Comparison of ENCODE assay signal across 13 cellular contexts in the genomic region with DNA sequence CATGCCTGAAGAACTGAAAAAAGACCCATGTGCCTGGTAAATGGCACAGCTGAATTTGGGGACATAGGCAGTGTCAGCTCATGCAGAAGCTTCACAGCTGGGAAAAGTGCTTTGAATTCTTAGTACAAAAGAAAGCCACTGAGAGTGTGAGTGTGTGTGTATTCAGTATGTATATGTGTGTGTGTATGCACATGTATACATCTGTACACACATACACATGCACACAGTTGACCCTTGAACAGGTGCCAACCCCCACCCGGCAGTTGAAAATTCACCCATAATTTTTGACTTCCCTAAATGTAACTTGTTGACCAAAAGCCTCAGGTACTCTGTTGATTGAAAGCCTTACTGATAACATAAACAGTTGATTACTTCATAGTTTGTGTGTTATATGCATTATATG. TPM values are rescaled to one million over a fixed set of nuclear protein-coding genes. Genes with fewer than 3 reads are reported as not detected.
DNase-seq lines count a peak whose midpoint lies in the region; ATAC-seq, FAIRE-seq and TF ChIP-seq lines count a peak whose summit lies in the region.
"Had no signal": no experiment of that assay in that cellular context is flagged by ENCODE, and none has a peak within 500 bp of the region (broad histone marks: within the 10 kb centered on the region; RNA-seq: fewer than 3 reads in every experiment).

No MANE protein-coding gene starts in this region.

- CTCF ChIA-PET in A549 (lab: Yijun Ruan, JAX) = interaction anchor here (1.1 to 5.8 kb wide), 3 partner anchors 21 to 281 kb away, joined by 3 to 57 read pairs (median 7); no protein-coding TSS in a partner anchor

- TF ChIP-seq POLR2A in A549 (IDR thresholded peaks at IDR 0.05; ENCODE audit: low read length) = no peak

- in situ Hi-C loops in Caki2 (cut with HindIII; ENCODE audit: low pct_unique_long_range_greater_than_20kb, low sequenced_read_pairs) = no loop called here

- H3K4me3 ChIP-seq in A549 = no peak overlapping the region; the same call in 2 of the 3 replicates
- H3K4me3 ChIP-seq in SJSA1 = no peak overlapping the region
- no peak overlapping the region for H3K4me3 ChIP-seq in fibroblast of lung (replicated peaks in 1 of 4; ENCODE audit: control extremely low read depth in 1 of 4, insufficient read depth in 1 of 4, low read depth in 3 of 4, low read length in 4 of 4)

- H3K4me1 ChIP-seq in A549 (peaks cover 21% of the 10 kb centered on the region), SJSA1 (replicated peaks) (peaks cover 25% of the 10 kb centered on the region), fibroblast of lung (ENCODE audit: control insufficient read depth, extremely low read depth, insufficient read depth, low read length) (peaks cover 8% of the 10 kb centered on the region)

- H3K9ac ChIP-seq in fibroblast of lung (ENCODE audit: insufficient read depth, low read length) = no peak overlapping the region

- H3K36me3 ChIP-seq in SJSA1 = no peaks in the 10 kb centered on the region
- H3K36me3 ChIP-seq in fibroblast of lung (ENCODE audit: control insufficient read depth, insufficient read depth, low read length) = no peaks in the 10 kb centered on the region
- H3K36me3 ChIP-seq: thoracic aorta had no signal

- no peaks in the 10 kb centered on the region for H3K27me3 ChIP-seq in SJSA1 (replicated peaks)
- H3K27me3 ChIP-seq in fibroblast of lung (ENCODE audit: control insufficient read depth, insufficient read depth, low read length) = no peaks in the 10 kb centered on the region

- no peak for FAIRE-seq in A549 (lab: Jason Lieb, UNC)

- H3K4me2 ChIP-seq in A549 (peak overlapping the region; percentile 67), fibroblast of lung (ENCODE audit: extremely low read depth, insufficient read depth, low read length) (no peak overlapping the region)

- DNase-seq in A549 (ENCODE audit: low read depth in 1 of 2, low spot score in 1 of 2) (no peak), Caki2 (ENCODE audit: low read depth) (peak; percentile 19), SJSA1 (ENCODE audit: low read depth in 1 of 2, low spot score in 2 of 2) (peak; percentile 5 to 16), fibroblast of lung (ENCODE audit: low read depth in 2 of 2) (no peak), SHP77 treated with DMSO at 0.1 percent for 48 hours (lab: John Stamatoyannopoulos, UW) (no peak), GM19240 (ENCODE audit: insufficient read length, low spot score) (no peak), dedifferentiated amniotic fluid mesenchymal stem cell (ENCODE audit: extremely low spot score) (no peak)
- no peak for DNase-seq in effector CD4-positive, alpha-beta T cell
- DNase-seq: DMS79, foreskin melanocyte, mesendoderm, NCI-H345 had no signal

- ATAC-seq in A549 = no peak

- TF ChIP-seq EP300 in A549 (IDR thresholded peaks at IDR 0.05) = no peak

- H3K79me2 ChIP-seq in fibroblast of lung (ENCODE audit: control insufficient read depth, insufficient read depth, low read length) = no peaks in the 10 kb centered on the region

- TF ChIP-seq CTCF in A549 (IDR thresholded peaks at IDR 0.05) (no peak), fibroblast of lung (conservative IDR thresholded peaks at IDR 0.05 in 1 of 2, IDR thresholded peaks at IDR 0.05 in 1 of 2; ENCODE audit: low read depth in 1 of 2, low read length in 2 of 2) (no peak)

- TF ChIP-seq RAD21 in A549 (conservative IDR thresholded peaks at IDR 0.05 in 1 of 2, IDR thresholded peaks at IDR 0.05 in 1 of 2) = no peak

- WGBS in A549 (ENCODE audit: missing lambda C conversion rate) = 71% methylated on average over 1 of the region's 1 CpG

- POLR2A ChIA-PET in A549 (lab: Yijun Ruan, JAX) = no interaction called here

- H3K9me3 ChIP-seq in A549 (no peaks in the 10 kb centered on the region), SJSA1 (replicated peaks) (no peaks in the 10 kb centered on the region), fibroblast of lung (ENCODE audit: control insufficient read depth, insufficient read depth, low read depth, low read length) (no peaks in the 10 kb centered on the region)
- H3K9me3 ChIP-seq: thoracic aorta had no signal

- no peaks in the 10 kb centered on the region for H4K20me1 ChIP-seq in fibroblast of lung (ENCODE audit: control insufficient read depth, extremely low read depth, insufficient read depth, low read length)

- H2AFZ ChIP-seq in fibroblast of lung (ENCODE audit: low read length) = no peak overlapping the region

- peak overlapping the region; percentile 74 to 91 for H3K27ac ChIP-seq in A549
- peak overlapping the region; percentile 88 for H3K27ac ChIP-seq in SJSA1
- H3K27ac ChIP-seq in fibroblast of lung (ENCODE audit: insufficient read depth, low read length) = peak overlapping the region; percentile 78

TF ChIP-seq in A549, 52 proteins besides CTCF, POLR2A, EP300 and RAD21:
- TF ChIP-seq GATA3 (IDR thresholded peaks at IDR 0.05; ENCODE audit: borderline replicate concordance) (no peak), HOXB13 (CRISPR knock-in tag; IDR thresholded peaks at IDR 0.05; ENCODE audit: low read depth) (no peak), KDM1A (IDR thresholded peaks at IDR 0.05; ENCODE audit: low read depth) (no peak), TP53 (CRISPR knock-in tag; IDR thresholded peaks at IDR 0.05) (no peak), POLR2AphosphoS2 (conservative IDR thresholded peaks at IDR 0.05; ENCODE audit: low read length) (no peak), MAZ (IDR thresholded peaks at IDR 0.05; ENCODE audit: borderline replicate concordance, low read depth, low read length) (no peak), CEBPB (IDR thresholded peaks at IDR 0.05) (no peak), RCOR1 (IDR thresholded peaks at IDR 0.05; ENCODE audit: low read depth, low read length) (no peak), NFE2L2 (conservative IDR thresholded peaks at IDR 0.05; ENCODE audit: low read length) (no peak), NPAS2 (CRISPR knock-in tag; IDR thresholded peaks at IDR 0.05; ENCODE audit: borderline replicate concordance) (no peak), CHD4 (IDR thresholded peaks at IDR 0.05; ENCODE audit: borderline replicate concordance) (no peak), PHF8 (IDR thresholded peaks at IDR 0.05; ENCODE audit: borderline replicate concordance, low read depth) (no peak)
- TF ChIP-seq, protein P1, sequence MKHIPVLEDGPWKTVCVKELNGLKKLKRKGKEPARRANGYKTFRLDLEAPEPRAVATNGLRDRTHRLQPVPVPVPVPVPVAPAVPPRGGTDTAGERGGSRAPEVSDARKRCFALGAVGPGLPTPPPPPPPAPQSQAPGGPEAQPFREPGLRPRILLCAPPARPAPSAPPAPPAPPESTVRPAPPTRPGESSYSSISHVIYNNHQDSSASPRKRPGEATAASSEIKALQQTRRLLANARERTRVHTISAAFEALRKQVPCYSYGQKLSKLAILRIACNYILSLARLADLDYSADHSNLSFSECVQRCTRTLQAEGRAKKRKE (CRISPR knock-in tag; IDR thresholded peaks at IDR 0.05; ENCODE audit: low read depth) = no peak
- TF ChIP-seq, protein P2, sequence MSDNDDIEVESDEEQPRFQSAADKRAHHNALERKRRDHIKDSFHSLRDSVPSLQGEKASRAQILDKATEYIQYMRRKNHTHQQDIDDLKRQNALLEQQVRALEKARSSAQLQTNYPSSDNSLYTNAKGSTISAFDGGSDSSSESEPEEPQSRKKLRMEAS (IDR thresholded peaks at IDR 0.05) = no peak
- TF ChIP-seq, protein P3, sequence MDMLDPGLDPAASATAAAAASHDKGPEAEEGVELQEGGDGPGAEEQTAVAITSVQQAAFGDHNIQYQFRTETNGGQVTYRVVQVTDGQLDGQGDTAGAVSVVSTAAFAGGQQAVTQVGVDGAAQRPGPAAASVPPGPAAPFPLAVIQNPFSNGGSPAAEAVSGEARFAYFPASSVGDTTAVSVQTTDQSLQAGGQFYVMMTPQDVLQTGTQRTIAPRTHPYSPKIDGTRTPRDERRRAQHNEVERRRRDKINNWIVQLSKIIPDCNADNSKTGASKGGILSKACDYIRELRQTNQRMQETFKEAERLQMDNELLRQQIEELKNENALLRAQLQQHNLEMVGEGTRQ (IDR thresholded peaks at IDR 0.05) = no peak
- TF ChIP-seq, protein P4, sequence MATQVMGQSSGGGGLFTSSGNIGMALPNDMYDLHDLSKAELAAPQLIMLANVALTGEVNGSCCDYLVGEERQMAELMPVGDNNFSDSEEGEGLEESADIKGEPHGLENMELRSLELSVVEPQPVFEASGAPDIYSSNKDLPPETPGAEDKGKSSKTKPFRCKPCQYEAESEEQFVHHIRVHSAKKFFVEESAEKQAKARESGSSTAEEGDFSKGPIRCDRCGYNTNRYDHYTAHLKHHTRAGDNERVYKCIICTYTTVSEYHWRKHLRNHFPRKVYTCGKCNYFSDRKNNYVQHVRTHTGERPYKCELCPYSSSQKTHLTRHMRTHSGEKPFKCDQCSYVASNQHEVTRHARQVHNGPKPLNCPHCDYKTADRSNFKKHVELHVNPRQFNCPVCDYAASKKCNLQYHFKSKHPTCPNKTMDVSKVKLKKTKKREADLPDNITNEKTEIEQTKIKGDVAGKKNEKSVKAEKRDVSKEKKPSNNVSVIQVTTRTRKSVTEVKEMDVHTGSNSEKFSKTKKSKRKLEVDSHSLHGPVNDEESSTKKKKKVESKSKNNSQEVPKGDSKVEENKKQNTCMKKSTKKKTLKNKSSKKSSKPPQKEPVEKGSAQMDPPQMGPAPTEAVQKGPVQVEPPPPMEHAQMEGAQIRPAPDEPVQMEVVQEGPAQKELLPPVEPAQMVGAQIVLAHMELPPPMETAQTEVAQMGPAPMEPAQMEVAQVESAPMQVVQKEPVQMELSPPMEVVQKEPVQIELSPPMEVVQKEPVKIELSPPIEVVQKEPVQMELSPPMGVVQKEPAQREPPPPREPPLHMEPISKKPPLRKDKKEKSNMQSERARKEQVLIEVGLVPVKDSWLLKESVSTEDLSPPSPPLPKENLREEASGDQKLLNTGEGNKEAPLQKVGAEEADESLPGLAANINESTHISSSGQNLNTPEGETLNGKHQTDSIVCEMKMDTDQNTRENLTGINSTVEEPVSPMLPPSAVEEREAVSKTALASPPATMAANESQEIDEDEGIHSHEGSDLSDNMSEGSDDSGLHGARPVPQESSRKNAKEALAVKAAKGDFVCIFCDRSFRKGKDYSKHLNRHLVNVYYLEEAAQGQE (IDR thresholded peaks at IDR 0.05) = no peak
TF ChIP-seq in A549: peak in this region for 0.

RNA-seq across cellular contexts. Expression of a gene that starts 49.5 kb away (rescaled TPM):
- polyA plus RNA-seq in A549 (2011; rRNA removed) (not detected in 2 replicates), A549 (2017; fragmentation: RNase III; extraction: RNeasy Plus Mini Kit Qiagen cat#74134 plus additional on column Dnase treatment) (not detected in 3 replicates), fibroblast of lung (0.12 and 0.33 TPM in 2 replicates)
- polyA plus RNA-seq in A549 (2012; cell fraction: cytosol; rRNA removed) = not detected in 2 replicates
- not detected in 2 replicates for polyA plus RNA-seq in A549 (2012; cell fraction: nucleus; rRNA removed)
- polyA minus RNA-seq in A549 (2011; rRNA and poly(A)+ RNA removed) = not detected in 2 replicates
- total RNA-seq in Caki2 (2014; rRNA removed; shearing (Covaris generic); ENCODE audit: low replicate concordance) = 0.03 TPM in 1 of 2 replicates, not detected in the other
- total RNA-seq in SJSA1 (2014; rRNA removed; shearing (Covaris generic)) = not detected in 2 replicates
- under 0.01 and 0.17 TPM in 2 replicates for total RNA-seq in fibroblast of lung
- 0.09 and 0.16 TPM in 2 replicates for polyA plus RNA-seq in fibroblast of lung (2012)
- polyA minus RNA-seq in fibroblast of lung (ENCODE audit: low replicate concordance) = 1.3 TPM in 1 of 2 replicates, not detected in the other

Comparison
In these comparisons a context has a peak if more than half of its experiments do, and no peak if none do; other contexts are left out.
1. DNase-seq: peak in Caki2 (single experiment) and SJSA1 (2 of 2); none in A549 (0 of 2), fibroblast of lung (0 of 2), SHP77 treated with DMSO at 0.1 percent for 48 hours (single experiment), GM19240 (single experiment), effector CD4-positive, alpha-beta T cell (single experiment) and dedifferentiated amniotic fluid mesenchymal stem cell (single experiment).
2. Peak in every context shown above with its lines, with median percentiles within 50 percentile points of each other: H3K27ac ChIP-seq.